Comparison of ENCODE assay signal across 24 cellular contexts in genomic region chr5:135035678-135036030, GRCh38. TPM values are rescaled to one million over a fixed set of nuclear protein-coding genes. Genes with fewer than 3 reads are reported as not detected.
A peak's percentile ranks its signal among the peaks of the same experiment; 100 is the strongest.
DNase-seq lines count a peak whose midpoint lies in the region; ATAC-seq, FAIRE-seq and TF ChIP-seq lines count a peak whose summit lies in the region.
"Had no signal": no experiment of that assay in that cellular context is flagged by ENCODE, and none has a peak within 500 bp of the region (broad histone marks: within the 10 kb centered on the region; RNA-seq: fewer than 3 reads in every experiment).

No MANE protein-coding gene starts in this region.

- peak overlapping the region; percentile 83; the same call in 1 of the 2 replicates for H3K4me3 ChIP-seq in Caco-2 (ENCODE audit: low read depth, low read length)
- H3K4me3 ChIP-seq in kidney (ENCODE audit: low read length in 2 of 2): no peak overlapping the region
- H3K4me3 ChIP-seq: heart left ventricle, neural progenitor cell had no signal

- H3K4me1 Mint-ChIP-seq in Caco-2 (ENCODE audit: low read depth, unreplicated experiment): peaks cover 24% of the 10 kb centered on the region
- peaks cover 29% of the 10 kb centered on the region for H3K4me1 Mint-ChIP-seq in stimulated activated effector memory CD8-positive, alpha-beta T cell treated with anti-CD3 and anti-CD28 coated beads, Interleukin-12 subunit alpha, Interleukin-12 subunit beta, amount 100 ng/mL, for 72 hours
- peaks cover 24% of the 10 kb centered on the region for H3K4me1 Mint-ChIP-seq in activated CD8-positive, alpha-beta memory T cell treated with anti-CD3 and anti-CD28 coated beads, Interleukin-2, amount 10 ng/mL, durations not matched to agents 7 days and 5 days
- H3K4me1 Mint-ChIP-seq in osteocyte (ENCODE audit: unreplicated experiment): peaks cover 23% of the 10 kb centered on the region

- H3K9me3 ChIP-seq in Caco-2: no peaks in the 10 kb centered on the region
- no peaks in the 10 kb centered on the region for H3K9me3 ChIP-seq in kidney (ENCODE audit: control insufficient read depth in 1 of 2, low read length in 2 of 2)
- H3K9me3 ChIP-seq: heart left ventricle had no signal

- peak overlapping the region; percentile 95 for H3K27ac ChIP-seq in VCaP
- no peak overlapping the region for H3K27ac ChIP-seq in kidney (ENCODE audit: low read depth in 2 of 2, low read length in 2 of 2)
- H3K27ac ChIP-seq: heart left ventricle, neural progenitor cell had no signal

- H3K36me3 ChIP-seq in Caco-2 (ENCODE audit: control insufficient read depth, insufficient read depth, low read length): no peaks in the 10 kb centered on the region
- no peaks in the 10 kb centered on the region for H3K36me3 ChIP-seq in kidney (ENCODE audit: control insufficient read depth in 1 of 2, insufficient read depth in 2 of 2, low read length in 2 of 2)
- H3K36me3 ChIP-seq: heart left ventricle, neural progenitor cell had no signal

- no peak for FAIRE-seq in kidney (lab: Jason Lieb, UNC)
- FAIRE-seq: colon, GM18507, RCC 7860 had no signal

- H3K27me3 Mint-ChIP-seq in Caco-2 (ENCODE audit: insufficient read depth, unreplicated experiment) (no peaks in the 10 kb centered on the region), osteocyte (ENCODE audit: unreplicated experiment) (peaks cover 75% of the 10 kb centered on the region)
- H3K27me3 Mint-ChIP-seq in activated CD8-positive, alpha-beta memory T cell treated with anti-CD3 and anti-CD28 coated beads, Interleukin-2, amount 10 ng/mL, durations not matched to agents 7 days and 5 days: peaks cover 79% of the 10 kb centered on the region

- intact Hi-C loops in Caco-2 (cut with micrococcal nuclease; ENCODE audit: unreplicated experiment): loop anchor here (2.0 to 10.0 kb wide), 2 partner anchors 151 to 269 kb away; no protein-coding TSS in a partner anchor
- intact Hi-C loops in kidney (cut with DNase I): no loop called here

- no peaks in the 10 kb centered on the region for H3K27me3 ChIP-seq in Caco-2 (replicated peaks; ENCODE audit: control insufficient read depth, insufficient read depth, low read length)

- H3K36me3 Mint-ChIP-seq in Caco-2 (ENCODE audit: insufficient read depth, unreplicated experiment) (peaks cover 53% of the 10 kb centered on the region), osteocyte (ENCODE audit: unreplicated experiment) (no peaks in the 10 kb centered on the region)
- no peaks in the 10 kb centered on the region for H3K36me3 Mint-ChIP-seq in stimulated activated effector memory CD8-positive, alpha-beta T cell treated with anti-CD3 and anti-CD28 coated beads, Interleukin-12 subunit alpha, Interleukin-12 subunit beta, amount 100 ng/mL, for 72 hours
- H3K36me3 Mint-ChIP-seq in activated CD8-positive, alpha-beta memory T cell treated with anti-CD3 and anti-CD28 coated beads, Interleukin-2, amount 10 ng/mL, durations not matched to agents 7 days and 5 days: no peaks in the 10 kb centered on the region
- H3K36me3 Mint-ChIP-seq: neural progenitor cell had no signal

- no peak for TF ChIP-seq CTCF in Caco-2 (IDR thresholded peaks at IDR 0.05; ENCODE audit: insufficient read depth in 1 of 2, low read depth in 1 of 2, low read length in 1 of 2, severe bottlenecking in 1 of 2, unreplicated experiment in 1 of 2)
- TF ChIP-seq CTCF in VCaP (conservative IDR thresholded peaks at IDR 0.05): no peak
- no peak for TF ChIP-seq CTCF in kidney (IDR thresholded peaks at IDR 0.05; ENCODE audit: borderline replicate concordance, extremely low read depth, insufficient read depth)
- no peak for TF ChIP-seq CTCF in osteocyte (IDR thresholded peaks at IDR 0.05)

- H3K4me1 ChIP-seq in Caco-2 (peaks cover 27% of the 10 kb centered on the region), kidney (ENCODE audit: control insufficient read depth in 1 of 2, insufficient read depth in 1 of 2, low read depth in 1 of 2, low read length in 2 of 2) (peaks cover 4 to 15% of the 10 kb centered on the region in 2 donors)

- DNase-seq in Caco-2: no peak
- DNase-seq in kidney: peak; percentile 30
- no peak for DNase-seq in stimulated activated effector memory CD8-positive, alpha-beta T cell treated with anti-CD3 and anti-CD28 coated beads, Interleukin-12 subunit alpha, Interleukin-12 subunit beta, amount 100 ng/mL, for 72 hours (ENCODE audit: low spot score in 2 of 2)
- DNase-seq in cerebellum (ENCODE audit: low spot score): no peak
- DNase-seq in activated CD8-positive, alpha-beta memory T cell treated with anti-CD3 and anti-CD28 coated beads, Interleukin-2, amount 10 ng/mL, durations not matched to agents 7 days and 5 days: no peak
- DNase-seq in osteocyte (ENCODE audit: extremely low spot score, unreplicated experiment): no peak
- no peak for DNase-seq in amygdala (lab: John Stamatoyannopoulos, UW)
- DNase-seq: activated CD8-positive, alpha-beta memory T cell treated with anti-CD3 and anti-CD28 coated beads for 24 hours; activated naive CD4-positive, alpha-beta T cell; activated T-cell treated with anti-CD3 and anti-CD28 coated beads, Interleukin-2, amount 50 U/mL, for 24 hours; DND-41; effector CD8-positive, alpha-beta T cell; foreskin fibroblast; Kasumi-1; NCI-H1436 treated with DMSO at 0.1 percent for 48 hours had no signal

- H3K9me3 Mint-ChIP-seq in Caco-2 (ENCODE audit: unreplicated experiment) (no peaks in the 10 kb centered on the region), osteocyte (ENCODE audit: unreplicated experiment) (no peaks in the 10 kb centered on the region)
- no peaks in the 10 kb centered on the region for H3K9me3 Mint-ChIP-seq in stimulated activated effector memory CD8-positive, alpha-beta T cell treated with anti-CD3 and anti-CD28 coated beads, Interleukin-12 subunit alpha, Interleukin-12 subunit beta, amount 100 ng/mL, for 72 hours
- no peaks in the 10 kb centered on the region for H3K9me3 Mint-ChIP-seq in activated CD8-positive, alpha-beta memory T cell treated with anti-CD3 and anti-CD28 coated beads, Interleukin-2, amount 10 ng/mL, durations not matched to agents 7 days and 5 days (ENCODE audit: low read depth)
- H3K9me3 Mint-ChIP-seq: activated T-cell treated with anti-CD3 and anti-CD28 coated beads, Interleukin-2, amount 50 U/mL, for 24 hours; stimulated activated naive CD8-positive, alpha-beta T cell treated with anti-CD3 and anti-CD28 coated beads, Interleukin-15, Interleukin-2, amounts not matched to agents 100 ng/mL and 50 ng/mL, for 24 hours had no signal

- H3K4me3 Mint-ChIP-seq in Caco-2 (ENCODE audit: unreplicated experiment) (peak overlapping the region; percentile 89), osteocyte (ENCODE audit: unreplicated experiment) (no peak overlapping the region)
- peak overlapping the region; percentile 71 for H3K4me3 Mint-ChIP-seq in stimulated activated effector memory CD8-positive, alpha-beta T cell treated with anti-CD3 and anti-CD28 coated beads, Interleukin-12 subunit alpha, Interleukin-12 subunit beta, amount 100 ng/mL, for 72 hours
- no peak overlapping the region for H3K4me3 Mint-ChIP-seq in activated CD8-positive, alpha-beta memory T cell treated with anti-CD3 and anti-CD28 coated beads, Interleukin-2, amount 10 ng/mL, durations not matched to agents 7 days and 5 days

- CTCF ChIA-PET in Caco-2 (lab: Charles Lee): interaction anchor here (1.0 to 1.8 kb wide), 3 partner anchors 18 to 152 kb away, joined by 3 to 7 read pairs (median 6); no protein-coding TSS in a partner anchor
- CTCF ChIA-PET in activated CD8-positive, alpha-beta memory T cell treated with anti-CD3 and anti-CD28 coated beads, Interleukin-2, amount 10 ng/mL, durations not matched to agents 7 days and 5 days (lab: Charles Lee): no interaction called here

- POLR2A ChIA-PET in Caco-2 (lab: Charles Lee): interaction anchor here (0.7 to 1.2 kb wide), 3 partner anchors 12 to 131 kb away, joined by 3 to 4 read pairs (median 3); partner anchors contain the start of gene PCBD2

- no peak overlapping the region for H3K9ac ChIP-seq in kidney (ENCODE audit: low read length in 2 of 2)
- H3K9ac ChIP-seq: neural progenitor cell had no signal

- H3K27ac Mint-ChIP-seq in Caco-2 (ENCODE audit: unreplicated experiment) (peak overlapping the region; percentile 81), osteocyte (ENCODE audit: unreplicated experiment) (no peak overlapping the region)
- H3K27ac Mint-ChIP-seq in stimulated activated effector memory CD8-positive, alpha-beta T cell treated with anti-CD3 and anti-CD28 coated beads, Interleukin-12 subunit alpha, Interleukin-12 subunit beta, amount 100 ng/mL, for 72 hours: no peak overlapping the region
- no peak overlapping the region for H3K27ac Mint-ChIP-seq in activated CD8-positive, alpha-beta memory T cell treated with anti-CD3 and anti-CD28 coated beads, Interleukin-2, amount 10 ng/mL, durations not matched to agents 7 days and 5 days
- H3K27ac Mint-ChIP-seq: activated T-cell treated with anti-CD3 and anti-CD28 coated beads, Interleukin-2, amount 50 U/mL, for 24 hours; neural progenitor cell; stimulated activated naive CD8-positive, alpha-beta T cell treated with anti-CD3 and anti-CD28 coated beads, Interleukin-15, Interleukin-2, amounts not matched to agents 100 ng/mL and 50 ng/mL, for 24 hours had no signal

- BruUV-seq in Caco-2 (replicated peaks; lab: Mats Ljungman, UMichigan): no TSS peak

- no peak for ATAC-seq in stimulated activated effector memory CD8-positive, alpha-beta T cell treated with anti-CD3 and anti-CD28 coated beads, Interleukin-12 subunit alpha, Interleukin-12 subunit beta, amount 100 ng/mL, for 72 hours
- ATAC-seq in activated CD8-positive, alpha-beta memory T cell treated with anti-CD3 and anti-CD28 coated beads, Interleukin-2, amount 10 ng/mL, durations not matched to agents 7 days and 5 days: no peak
- ATAC-seq: heart left ventricle, sciatic nerve had no signal

RNA-seq across cellular contexts. Expression of gene PITX1, which starts 1.6 kb away (rescaled TPM):
- total RNA-seq in Caco-2 (2022): 114 and 117 TPM in 2 replicates
- total RNA-seq in kidney: not detected
- polyA plus RNA-seq in kidney (ENCODE audit: insufficient read depth, low read depth, low replicate concordance): not detected
- total RNA-seq in cerebellum: not detected
- under 1 TPM in 1 of 2 experiments, not detected in 1; 0.14 TPM for total RNA-seq in activated CD8-positive, alpha-beta memory T cell treated with anti-CD3 and anti-CD28 coated beads, Interleukin-2, amount 10 ng/mL, durations not matched to agents 7 days and 5 days
- total RNA-seq in osteocyte: 0.13 TPM in 1 of 2 replicates, not detected in the other
- total RNA-seq: lung microvascular endothelial cell had no signal

Comparison
In these comparisons a context has a peak if more than half of its experiments do, and no peak if none do; other contexts are left out.
1. H3K4me3 Mint-ChIP-seq: peak in Caco-2 (single experiment) and stimulated activated effector memory CD8-positive, alpha-beta T cell treated with anti-CD3 and anti-CD28 coated beads, Interleukin-12 subunit alpha, Interleukin-12 subunit beta, amount 100 ng/mL, for 72 hours (single experiment); none in activated CD8-positive, alpha-beta memory T cell treated with anti-CD3 and anti-CD28 coated beads, Interleukin-2, amount 10 ng/mL, durations not matched to agents 7 days and 5 days (single experiment) and osteocyte (single experiment).
2. RNA of gene PITX1, which starts 1.6 kb away (total RNA-seq): 114 to 117 TPM in Caco-2; 0.14 TPM in activated CD8-positive, alpha-beta memory T cell treated with anti-CD3 and anti-CD28 coated beads, Interleukin-2, amount 10 ng/mL, durations not matched to agents 7 days and 5 days, 0.13 TPM in osteocyte, not detected in kidney (single experiment) and not detected in cerebellum (single experiment); every median in the first group is over 100 times any median in the second.